Comparison of ENCODE assay signal across 21 cellular contexts in the genomic region with DNA sequence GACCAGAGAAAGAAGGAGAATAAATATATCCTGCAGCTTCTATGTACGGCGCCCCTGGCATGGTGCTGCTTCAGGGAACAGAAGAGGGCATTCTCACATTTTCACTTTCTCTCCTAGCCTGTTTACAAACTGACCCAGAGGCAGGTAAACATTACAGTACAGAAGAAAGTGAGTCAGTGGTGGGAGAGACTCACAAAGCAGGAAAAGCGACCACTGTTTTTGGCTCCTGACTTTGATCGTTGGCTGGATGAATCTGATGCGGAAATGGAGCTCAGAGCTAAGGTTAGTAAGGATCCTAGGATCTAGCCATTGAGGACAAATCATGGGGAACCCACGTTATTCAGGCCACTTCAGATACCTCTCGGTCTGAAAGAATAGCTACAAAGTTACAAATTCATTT.
"Had no signal": no experiment of that assay in that cellular context is flagged by ENCODE, and none has a peak within 500 bp of the region (broad histone marks: within the 10 kb centered on the region; RNA-seq: fewer than 3 reads in every experiment).

No MANE protein-coding gene starts in this region.

- H3K9ac ChIP-seq: SK-N-SH had no signal

- H3K27ac ChIP-seq: RWPE1 had no signal

- DNase-seq: IMR-90, Karpas-422, KG1, MM.1S, NCI-H1092 treated with DMSO at 0.1 percent for 48 hours, NCI-H1436, NCI-H187, NCI-H2029, NCI-H2081 treated with DMSO at 0.1 percent for 48 hours, NCI-H2171, NCI-H226, NCI-H446, NCI-H510A, NCI-H524 treated with DMSO at 0.1 percent for 48 hours, NCI-H69, NCI-H774, SHP77, SK-N-SH had no signal

- ATAC-seq: HepG2, Panc1 had no signal

- H3K9me3 ChIP-seq: SK-N-SH had no signal

- H3K4me2 ChIP-seq: SK-N-SH had no signal
